In genomic region chr19:18996796-18997394, GRCh38 we compare ENCODE assay signal across 21 cellular contexts. TPM values are rescaled to one million over a fixed set of nuclear protein-coding genes. Genes with fewer than 3 reads are reported as not detected.
"Had no signal": no experiment of that assay in that cellular context is flagged by ENCODE, and none has a peak within 500 bp of the region (broad histone marks: within the 10 kb centered on the region; RNA-seq: fewer than 3 reads in every experiment).

No MANE protein-coding gene starts in this region.

- H3K4me2 ChIP-seq: smooth muscle cell had no signal

- H3K9me3 Mint-ChIP-seq: activated naive CD8-positive, alpha-beta T cell treated with anti-CD3 and anti-CD28 coated beads for 36 hours; activated T-helper 1 cell treated with anti-CD3 and anti-CD28 coated beads, Interleukin-12 subunit alpha, Interleukin-12 subunit beta, Interleukin-2, Interleukin-4 antibody, amounts not matched to agents 30 ng/mL and 10 ng/mL and 1 ng/mL, durations not matched to agents 14 hours and 24 hours and 36 hours; immature natural killer cell; naive B cell; stimulated activated naive B cell treated with anti-CD40 and anti-IgM and Interleukin-4, amounts not matched to agents 10 μg/mL and 1 μg/mL and 100 μg/mL, for 72 hours had no signal

- H3K4me3 Mint-ChIP-seq: activated naive CD8-positive, alpha-beta T cell treated with anti-CD3 and anti-CD28 coated beads for 36 hours; activated T-helper 1 cell treated with anti-CD3 and anti-CD28 coated beads, Interleukin-12 subunit alpha, Interleukin-12 subunit beta, Interleukin-2, Interleukin-4 antibody, amounts not matched to agents 30 ng/mL and 10 ng/mL and 1 ng/mL, durations not matched to agents 14 hours and 24 hours and 36 hours; immature natural killer cell; naive B cell; stimulated activated naive B cell treated with anti-CD40 and anti-IgM and Interleukin-4, amounts not matched to agents 10 μg/mL and 1 μg/mL and 100 μg/mL, for 72 hours had no signal

- H3K27me3 Mint-ChIP-seq: activated naive CD8-positive, alpha-beta T cell treated with anti-CD3 and anti-CD28 coated beads for 36 hours; naive B cell; stimulated activated naive B cell treated with anti-CD40 and anti-IgM and Interleukin-4, amounts not matched to agents 10 μg/mL and 1 μg/mL and 100 μg/mL, for 72 hours had no signal

- H3K27ac ChIP-seq: gastrocnemius medialis, heart left ventricle, pancreas, right lobe of liver, thoracic aorta, upper lobe of right lung, VCaP had no signal

- H3K9me3 ChIP-seq: gastrocnemius medialis, heart left ventricle, mucosa of descending colon, pancreas, right lobe of liver, thoracic aorta, upper lobe of right lung had no signal

- H3K4me3 ChIP-seq: dorsolateral prefrontal cortex, gastrocnemius medialis, heart left ventricle, mucosa of descending colon, pancreas, right lobe of liver, smooth muscle cell, thoracic aorta, upper lobe of right lung had no signal

- DNase-seq: activated CD4-positive, alpha-beta T cell treated with anti-CD3 and anti-CD28 coated beads, Interleukin-2, amount 50 U/mL, for 48 hours; activated gamma-delta T cell treated with Interleukin-2 at 50 U/mL for 16 hours; activated naive CD8-positive, alpha-beta T cell treated with anti-CD3 and anti-CD28 coated beads for 36 hours; amygdala; dorsolateral prefrontal cortex; gastrocnemius medialis; immature natural killer cell; mesenchymal stem cell; mucosa of descending colon; naive B cell; pancreas; right lobe of liver; stimulated activated CD4-positive, alpha-beta T cell treated with anti-CD3 and anti-CD28 coated beads, Interleukin-4, amount 100 ng/mL, for 4 hours; stimulated activated naive B cell treated with anti-CD40 and anti-IgM and Interleukin-4, amounts not matched to agents 10 μg/mL and 1 μg/mL and 100 μg/mL, for 72 hours; T-helper 2 cell; upper lobe of right lung had no signal

- H3K27ac Mint-ChIP-seq: activated naive CD8-positive, alpha-beta T cell treated with anti-CD3 and anti-CD28 coated beads for 36 hours; activated T-helper 1 cell treated with anti-CD3 and anti-CD28 coated beads, Interleukin-12 subunit alpha, Interleukin-12 subunit beta, Interleukin-2, Interleukin-4 antibody, amounts not matched to agents 30 ng/mL and 10 ng/mL and 1 ng/mL, durations not matched to agents 14 hours and 24 hours and 36 hours; immature natural killer cell; stimulated activated naive B cell treated with anti-CD40 and anti-IgM and Interleukin-4, amounts not matched to agents 10 μg/mL and 1 μg/mL and 100 μg/mL, for 72 hours had no signal

- ATAC-seq: gastrocnemius medialis; heart left ventricle; mucosa of descending colon; right lobe of liver; stimulated activated naive B cell treated with anti-CD40 and anti-IgM and Interleukin-4, amounts not matched to agents 10 μg/mL and 1 μg/mL and 100 μg/mL, for 72 hours; upper lobe of right lung had no signal

- H3K4me1 ChIP-seq: gastrocnemius medialis, pancreas, right lobe of liver, upper lobe of right lung had no signal

- H3K27me3 ChIP-seq: dorsolateral prefrontal cortex, gastrocnemius medialis, heart left ventricle, pancreas, right lobe of liver, upper lobe of right lung had no signal

RNA-seq across cellular contexts. Expression of gene HOMER3, which starts 55.9 kb away (rescaled TPM):
- total RNA-seq: activated naive CD8-positive, alpha-beta T cell treated with anti-CD3 and anti-CD28 coated beads for 36 hours had no signal
